ENCODE assay signal across 9 cellular contexts in the genomic region with DNA sequence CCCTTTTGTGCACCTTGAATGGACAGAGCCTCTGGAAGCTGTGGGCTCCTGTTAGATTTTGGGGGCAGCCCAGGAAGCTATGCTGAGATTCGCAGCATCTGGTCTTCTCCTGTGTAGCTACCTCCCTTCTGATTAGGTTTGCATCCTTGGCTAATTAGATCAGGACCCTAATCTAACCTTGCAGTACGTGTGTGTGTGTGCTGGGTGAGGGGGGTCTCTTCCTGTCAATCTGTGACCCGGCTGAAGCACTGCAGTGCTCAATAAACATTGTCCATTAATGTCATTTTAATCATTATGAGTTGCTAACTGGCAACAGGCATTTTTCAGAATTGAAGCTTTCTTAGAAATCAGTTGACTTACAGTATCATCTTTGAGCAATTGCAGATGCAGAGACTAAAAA.
"Had no signal": no experiment of that assay in that cellular context is flagged by ENCODE, and none has a peak within 500 bp of the region (broad histone marks: within the 10 kb centered on the region; RNA-seq: fewer than 3 reads in every experiment).

No MANE protein-coding gene starts in this region.

- H3K9me3 ChIP-seq: HAP-1 had no signal

- H2AFZ ChIP-seq: GM23248 had no signal

- H3K27ac ChIP-seq: GM23248 had no signal

- H3K4me3 ChIP-seq: GM23248, HAP-1, K562 had no signal

- H3K9ac ChIP-seq: GM23248 had no signal

- ATAC-seq: HCT116, K562 had no signal

- H3K36me3 ChIP-seq: HAP-1 had no signal

- DNase-seq: GM23248, GOT3, H7, HFFc6, IMR-90, KG1 had no signal
